Comparison of ENCODE assay signal across 9 cellular contexts in genomic region chr18:31977270-31977872, GRCh38. TPM values are rescaled to one million over a fixed set of nuclear protein-coding genes. Genes with fewer than 3 reads are reported as not detected.
DNase-seq lines count a peak whose midpoint lies in the region; ATAC-seq, FAIRE-seq and TF ChIP-seq lines count a peak whose summit lies in the region.
"Had no signal": no experiment of that assay in that cellular context is flagged by ENCODE, and none has a peak within 500 bp of the region (broad histone marks: within the 10 kb centered on the region; RNA-seq: fewer than 3 reads in every experiment).

No MANE protein-coding gene starts in this region.

- no peaks in the 10 kb centered on the region for H3K27me3 Mint-ChIP-seq in activated T-cell treated with anti-CD3 and anti-CD28 coated beads, Interleukin-2, amount 50 U/mL, for 72 hours (ENCODE audit: low read depth)
- no peaks in the 10 kb centered on the region for H3K27me3 Mint-ChIP-seq in activated T-cell treated with anti-CD3 and anti-CD28 coated beads, Interleukin-2, amount 50 U/mL, for 24 hours
- H3K27me3 Mint-ChIP-seq: dendritic cell treated with granulocyte-macrophage colony-stimulating factor and Interleukin-4, amounts not matched to agents 40 ng/mL and 50 ng/mL, for 4 days had no signal

- no peaks in the 10 kb centered on the region for H3K4me1 Mint-ChIP-seq in activated T-cell treated with anti-CD3 and anti-CD28 coated beads, Interleukin-2, amount 50 U/mL, for 72 hours (ENCODE audit: low read depth)
- no peaks in the 10 kb centered on the region for H3K4me1 Mint-ChIP-seq in activated T-cell treated with anti-CD3 and anti-CD28 coated beads, Interleukin-2, amount 50 U/mL, for 24 hours (ENCODE audit: low read depth)

- no peaks in the 10 kb centered on the region for H3K27me3 ChIP-seq in pancreas

- DNase-seq in activated T-cell treated with anti-CD3 and anti-CD28 coated beads, Interleukin-2, amount 50 U/mL, for 72 hours, result peak; percentile 15 to 32
- no peak for DNase-seq in activated T-cell treated with anti-CD3 and anti-CD28 coated beads, Interleukin-2, amount 50 U/mL, for 24 hours
- DNase-seq in NCI-H1092 (lab: John Stamatoyannopoulos, UW) (peak; percentile 28), germinal center (ENCODE audit: low spot score) (peak; percentile 17), pancreas (peak in 3 of 6 donors; percentile 18 to 37 (median 23))
- peak; percentile 19 to 41 for DNase-seq in activated CD4-positive, alpha-beta T cell treated with anti-CD3 and anti-CD28 coated beads for 4 hours

- H3K36me3 ChIP-seq in pancreas, result no peaks in the 10 kb centered on the region

- H3K9me3 Mint-ChIP-seq in activated T-cell treated with anti-CD3 and anti-CD28 coated beads, Interleukin-2, amount 50 U/mL, for 72 hours, result peaks cover 17 to 23% of the 10 kb centered on the region in 2 donors
- H3K9me3 Mint-ChIP-seq in activated T-cell treated with anti-CD3 and anti-CD28 coated beads, Interleukin-2, amount 50 U/mL, for 24 hours, result peaks cover 28% of the 10 kb centered on the region

- TF ChIP-seq CTCF in pancreas (IDR thresholded peaks at IDR 0.05), result peak in 2 of 4 donors; percentile 33 to 44

- peaks cover 17 to 24% of the 10 kb centered on the region in 2 donors for H3K36me3 Mint-ChIP-seq in activated T-cell treated with anti-CD3 and anti-CD28 coated beads, Interleukin-2, amount 50 U/mL, for 72 hours (ENCODE audit: insufficient read depth in 2 of 2)
- H3K36me3 Mint-ChIP-seq in activated T-cell treated with anti-CD3 and anti-CD28 coated beads, Interleukin-2, amount 50 U/mL, for 24 hours (ENCODE audit: low read depth), result no peaks in the 10 kb centered on the region

- H3K4me3 Mint-ChIP-seq in activated T-cell treated with anti-CD3 and anti-CD28 coated beads, Interleukin-2, amount 50 U/mL, for 72 hours, result no peak overlapping the region
- no peak overlapping the region for H3K4me3 Mint-ChIP-seq in activated T-cell treated with anti-CD3 and anti-CD28 coated beads, Interleukin-2, amount 50 U/mL, for 24 hours
- H3K4me3 Mint-ChIP-seq: dendritic cell treated with granulocyte-macrophage colony-stimulating factor and Interleukin-4, amounts not matched to agents 40 ng/mL and 50 ng/mL, for 4 days had no signal

- H3K4me1 ChIP-seq in pancreas, result no peaks in the 10 kb centered on the region

- 70 to 73% methylated on average over 9 of the region's 9 CpGs for WGBS in pancreas, 2 donors

- no peak overlapping the region for H3K4me3 ChIP-seq in pancreas

- H3K27ac Mint-ChIP-seq in activated T-cell treated with anti-CD3 and anti-CD28 coated beads, Interleukin-2, amount 50 U/mL, for 72 hours, result no peak overlapping the region
- H3K27ac Mint-ChIP-seq in activated T-cell treated with anti-CD3 and anti-CD28 coated beads, Interleukin-2, amount 50 U/mL, for 24 hours, result no peak overlapping the region
- H3K27ac Mint-ChIP-seq: dendritic cell treated with granulocyte-macrophage colony-stimulating factor and Interleukin-4, amounts not matched to agents 40 ng/mL and 50 ng/mL, for 4 days had no signal

- FAIRE-seq in pancreas (lab: Jason Lieb, UNC), result peak; percentile 57

- ATAC-seq in activated T-cell treated with anti-CD3 and anti-CD28 coated beads, Interleukin-2, amount 50 U/mL, for 72 hours (replicated peaks in 1 of 2), result no peak
- ATAC-seq in pancreas, result peak; percentile 58 to 84 (median 73)
- ATAC-seq in GM18870 (IDR thresholded peaks at IDR 0.05; ENCODE audit: unreplicated experiment), result no peak
- ATAC-seq in HG03520 (IDR thresholded peaks at IDR 0.05; ENCODE audit: unreplicated experiment), result no peak

- no peaks in the 10 kb centered on the region for H3K9me3 ChIP-seq in pancreas

- no peak overlapping the region for H3K27ac ChIP-seq in pancreas

- intact Hi-C loops in pancreas (cut with DNase I), result loop anchor here in 1 of 3 donors (10.0 kb wide), 1 partner anchor 243 kb away; no protein-coding TSS in a partner anchor

RNA-seq across cellular contexts. Expression of gene TRAPPC8, which starts 34.4 kb away (rescaled TPM):
- 10 to 100 TPM; 39.1 to 40.9 TPM for total RNA-seq in activated T-cell treated with anti-CD3 and anti-CD28 coated beads, Interleukin-2, amount 50 U/mL, for 72 hours
- 10 to 100 TPM; 11.2 to 26.2 (median 17.6) TPM for total RNA-seq in pancreas
- 10 to 100 TPM in 1 of 2 donors, 1 to 10 TPM in 1; 7.6 to 12.6 TPM for polyA plus RNA-seq in pancreas

RNA-seq across cellular contexts. Expression of gene RNF125, which starts 41.3 kb away (rescaled TPM):
- 10 to 100 TPM; 40.5 to 43.3 TPM for total RNA-seq in activated T-cell treated with anti-CD3 and anti-CD28 coated beads, Interleukin-2, amount 50 U/mL, for 72 hours
- total RNA-seq in pancreas, result 1 to 10 TPM; 1.6 to 3.5 (median 2.3) TPM
- polyA plus RNA-seq in pancreas, result 1 to 10 TPM in 1 of 2 donors, under 1 TPM in 1; 0.92 to 1.2 TPM

Comparison
In these comparisons a context has a peak if more than half of its experiments do, and no peak if none do; other contexts are left out.
1. ATAC-seq: peak in pancreas (4 of 4); none in activated T-cell treated with anti-CD3 and anti-CD28 coated beads, Interleukin-2, amount 50 U/mL, for 72 hours (0 of 2), GM18870 (single experiment) and HG03520 (single experiment).
2. RNA of gene RNF125, which starts 41.3 kb away (total RNA-seq): 40.5 to 43.3 TPM in activated T-cell treated with anti-CD3 and anti-CD28 coated beads, Interleukin-2, amount 50 U/mL, for 72 hours; 1.6 to 3.5 TPM in pancreas; every median in the first group is over 4 times any median in the second.